In genomic region chr5:138029944-138030343, GRCh38 we compare ENCODE assay signal across 15 cellular contexts. TPM values are rescaled to one million over a fixed set of nuclear protein-coding genes. Genes with fewer than 3 reads are reported as not detected.
DNase-seq lines count a peak whose midpoint lies in the region; ATAC-seq and TF ChIP-seq lines count a peak whose summit lies in the region.
"Had no signal": no experiment of that assay in that cellular context is flagged by ENCODE, and none has a peak within 500 bp of the region (broad histone marks: within the 10 kb centered on the region; RNA-seq: fewer than 3 reads in every experiment).

No MANE protein-coding gene starts in this region.

- no peaks in the 10 kb centered on the region for H3K9me2 ChIP-seq in SK-N-SH
- no peaks in the 10 kb centered on the region for H3K9me2 ChIP-seq in Karpas-422 (replicated peaks; ENCODE audit: insufficient read depth, low read length)

- POLR2A ChIA-PET in SK-N-SH (lab: Yijun Ruan, JAX) = no interaction called here

- ATAC-seq in SK-N-SH treated with all-trans-retinoic acid at 6 μM for 48 hours = no peak
- no peak for ATAC-seq in activated T-helper 17 cell treated with anti-CD3 and anti-CD28 coated beads, Interleukin-2, amount 50 U/mL, for 72 hours (replicated peaks)

- H3K79me2 ChIP-seq in SK-N-SH (ENCODE audit: insufficient read depth) (peaks cover 79% of the 10 kb centered on the region), Karpas-422 (ENCODE audit: low read length) (peaks cover 76% of the 10 kb centered on the region)

- peaks cover 23% of the 10 kb centered on the region for H3F3A ChIP-seq in SK-N-SH (replicated peaks; ENCODE audit: insufficient read depth)

- H3K27ac ChIP-seq in SK-N-SH (ENCODE audit: low read depth in 2 of 2, low read length in 1 of 2) (no peak overlapping the region), Karpas-422 (ENCODE audit: low read length) (peak overlapping the region; percentile 85)
- H3K27ac ChIP-seq: 22Rv1 had no signal

- H3K36me3 Mint-ChIP-seq in activated T-helper 17 cell treated with anti-CD3 and anti-CD28 coated beads, Interleukin-2, amount 50 U/mL, for 72 hours (ENCODE audit: low read depth) = peaks cover 47% of the 10 kb centered on the region
- H3K36me3 Mint-ChIP-seq in nephron (ENCODE audit: low read depth) = peaks cover 30% of the 10 kb centered on the region

- TF ChIP-seq CTCF in SK-N-SH (IDR thresholded peaks at IDR 0.05) (no peak), nephron (IDR thresholded peaks at IDR 0.05; ENCODE audit: unreplicated experiment in 3 of 3) (no peak)

- H3K4me3 Mint-ChIP-seq in activated T-helper 17 cell treated with anti-CD3 and anti-CD28 coated beads, Interleukin-2, amount 50 U/mL, for 72 hours = peak overlapping the region; percentile 99
- H3K4me3 Mint-ChIP-seq in nephron = peak overlapping the region; percentile 1 to 46 (median 6)

- intact Hi-C loops in head of caudate nucleus (cut with DNase I) = loop anchor here (10.0 kb wide), 1 partner anchor 145 kb away; the partner anchor contains the start of gene PKD2L2

- TF ChIP-seq EP300 in SK-N-SH (IDR thresholded peaks at IDR 0.05; ENCODE audit: borderline replicate concordance in 1 of 2, low read depth in 1 of 2, low read length in 1 of 2) = no peak

- WGBS in SK-N-SH (ENCODE audit: low lambda C conversion rate) = 98% methylated on average over 2 of the region's 2 CpGs

- H3K27me3 ChIP-seq in SK-N-SH (ENCODE audit: insufficient read depth) (no peaks in the 10 kb centered on the region), Karpas-422 (ENCODE audit: low read length) (no peaks in the 10 kb centered on the region)
- H3K27me3 ChIP-seq: sigmoid colon, tibial artery had no signal

- H3K9ac ChIP-seq in SK-N-SH = no peak overlapping the region
- peak overlapping the region; percentile 30; the same call in 1 of the 2 replicates for H3K9ac ChIP-seq in Karpas-422 (ENCODE audit: low read length)

- CTCF ChIA-PET in SK-N-SH (lab: Yijun Ruan, JAX) = interaction anchor here (1.1 to 2.1 kb wide), 2 partner anchors 19 to 251 kb away, joined by 3 to 6 read pairs; no protein-coding TSS in a partner anchor

- no peak for TF ChIP-seq RAD21 in SK-N-SH (IDR thresholded peaks at IDR 0.05; ENCODE audit: low read length)

- H3K36me3 ChIP-seq in SK-N-SH (replicated peaks in 1 of 2; ENCODE audit: control insufficient read depth in 1 of 2, insufficient read depth in 2 of 2, low read length in 1 of 2) (peaks cover 2 to 12% of the 10 kb centered on the region in 2 experiments), Karpas-422 (ENCODE audit: insufficient read depth, low read length) (no peaks in the 10 kb centered on the region)
- H3K36me3 ChIP-seq: sigmoid colon, tibial artery had no signal

- H3K9me3 ChIP-seq in SK-N-SH (no peaks in the 10 kb centered on the region), Karpas-422 (ENCODE audit: low read length) (no peaks in the 10 kb centered on the region)
- H3K9me3 ChIP-seq: sigmoid colon, tibial artery had no signal

- H3K4me1 Mint-ChIP-seq in activated T-helper 17 cell treated with anti-CD3 and anti-CD28 coated beads, Interleukin-2, amount 50 U/mL, for 72 hours = peaks cover 45% of the 10 kb centered on the region
- H3K4me1 Mint-ChIP-seq in nephron = peaks cover 27% of the 10 kb centered on the region

- H3K4me1 ChIP-seq in SK-N-SH (ENCODE audit: control insufficient read depth in 1 of 2, insufficient read depth in 2 of 2, low read depth in 1 of 2, low read length in 1 of 2) (peaks cover 9 to 10% of the 10 kb centered on the region in 2 experiments; a peak in 3 of 4 replicates), Karpas-422 (ENCODE audit: low read length) (peaks cover 74% of the 10 kb centered on the region)

- DNase-seq in SK-N-SH (no peak), Karpas-422 (no peak), HT-29 (ENCODE audit: low spot score) (no peak), head of caudate nucleus (no peak), amniotic stem cell (lab: John Stamatoyannopoulos, UW) (no peak)
- DNase-seq: effector CD8-positive, alpha-beta T cell; NCI-H774; sigmoid colon; SW 1271; tibial artery had no signal

- H3K27me3 Mint-ChIP-seq in activated T-helper 17 cell treated with anti-CD3 and anti-CD28 coated beads, Interleukin-2, amount 50 U/mL, for 72 hours = no peaks in the 10 kb centered on the region
- no peaks in the 10 kb centered on the region for H3K27me3 Mint-ChIP-seq in nephron (ENCODE audit: low read depth)

- H4K20me1 ChIP-seq in SK-N-SH (ENCODE audit: insufficient read depth) = peaks cover 71% of the 10 kb centered on the region
- peaks cover 58% of the 10 kb centered on the region for H4K20me1 ChIP-seq in Karpas-422 (ENCODE audit: insufficient read depth, low read depth, low read length)

- peak overlapping the region; percentile 22 for H3K27ac Mint-ChIP-seq in activated T-helper 17 cell treated with anti-CD3 and anti-CD28 coated beads, Interleukin-2, amount 50 U/mL, for 72 hours
- no peak overlapping the region for H3K27ac Mint-ChIP-seq in nephron

- H3K4me3 ChIP-seq in SK-N-SH (ENCODE audit: low read depth in 2 of 2, low read length in 1 of 2) (no peak overlapping the region), Karpas-422 (ENCODE audit: low read length) (peak overlapping the region; percentile 90)
- H3K4me3 ChIP-seq: sigmoid colon, tibial artery had no signal

- no peaks in the 10 kb centered on the region for H3K9me3 Mint-ChIP-seq in activated T-helper 17 cell treated with anti-CD3 and anti-CD28 coated beads, Interleukin-2, amount 50 U/mL, for 72 hours
- no peaks in the 10 kb centered on the region for H3K9me3 Mint-ChIP-seq in nephron

- H3K4me2 ChIP-seq in SK-N-SH (peak overlapping the region; percentile 95; the same call in 1 of the 2 replicates), Karpas-422 (ENCODE audit: low read depth, low read length, poor library complexity, severe bottlenecking) (peak overlapping the region; percentile 80)

- H2AFZ ChIP-seq in SK-N-SH (ENCODE audit: low read depth) (no peak overlapping the region), Karpas-422 (ENCODE audit: low read length) (no peak overlapping the region)

TF ChIP-seq in SK-N-SH, 30 proteins besides CTCF, POLR2A, EP300 and RAD21 (continues in another document):
- TF ChIP-seq EZH2phosphoT487 (IDR thresholded peaks at IDR 0.05; ENCODE audit: borderline replicate concordance, low read depth) (no peak), TEAD4 (IDR thresholded peaks at IDR 0.05; ENCODE audit: borderline replicate concordance, insufficient read depth) (no peak), PBX3 (IDR thresholded peaks at IDR 0.05) (no peak), SMC3 (IDR thresholded peaks at IDR 0.05; ENCODE audit: low read depth, low read length) (no peak), CHD2 (IDR thresholded peaks at IDR 0.05; ENCODE audit: low read length, partially characterized antibody) (no peak)

TF ChIP-seq in SK-N-SH treated with all-trans-retinoic acid at 6 μM for 48 hours, 23 proteins besides CTCF, POLR2A, EP300 and RAD21 (continues in another document):
- TF ChIP-seq CSDC2 (CRISPR knock-in tag; IDR thresholded peaks at IDR 0.05) = no peak
- TF ChIP-seq PPARA (CRISPR knock-in tag; IDR thresholded peaks at IDR 0.05; ENCODE audit: borderline replicate concordance) = no peak
- TF ChIP-seq ZC3H10 (CRISPR knock-in tag; IDR thresholded peaks at IDR 0.05) = no peak
- TF ChIP-seq RARB (CRISPR knock-in tag; IDR thresholded peaks at IDR 0.05) = no peak
- TF ChIP-seq GLIS3 (CRISPR knock-in tag; IDR thresholded peaks at IDR 0.05) = no peak
- no peak for TF ChIP-seq PATZ1 (CRISPR knock-in tag; IDR thresholded peaks at IDR 0.05; ENCODE audit: borderline replicate concordance)
- no peak for TF ChIP-seq CREB5 (CRISPR knock-in tag; IDR thresholded peaks at IDR 0.05; ENCODE audit: low read depth)
- TF ChIP-seq ZNF565 (CRISPR knock-in tag; conservative IDR thresholded peaks at IDR 0.05; ENCODE audit: low read depth) = no peak

RNA-seq across cellular contexts. Expression of gene FAM13B, which starts 2.9 kb away (rescaled TPM):
- 13.0 and 18.2 TPM in 2 replicates for polyA plus RNA-seq in SK-N-SH (2012; rRNA removed)
- 18.1 and 22.2 TPM in 2 replicates for polyA plus RNA-seq in SK-N-SH (2012; cell fraction: cytosol; rRNA removed)
- polyA plus RNA-seq in SK-N-SH (2012; cell fraction: nucleus; rRNA removed) = 19.0 and 30.7 TPM in 2 replicates
- 16.9 and 23.2 TPM in 2 replicates for total RNA-seq in Karpas-422 (2014; rRNA removed; shearing (Covaris generic); ENCODE audit: low replicate concordance)
- 10 to 100 TPM; 24.4 to 30.1 TPM for total RNA-seq in activated T-helper 17 cell treated with anti-CD3 and anti-CD28 coated beads, Interleukin-2, amount 50 U/mL, for 72 hours
- 6.6 and 15.2 TPM in 2 replicates for total RNA-seq in HT-29 (2014; rRNA removed; shearing (Covaris generic))

RNA-seq across cellular contexts. Expression of gene WNT8A, which starts 53.9 kb away (rescaled TPM):
- not detected in 2 replicates for polyA plus RNA-seq in SK-N-SH (2012; rRNA removed)
- not detected in 2 replicates for polyA plus RNA-seq in SK-N-SH (2012; cell fraction: cytosol; rRNA removed)
- polyA plus RNA-seq in SK-N-SH (2012; cell fraction: nucleus; rRNA removed) = not detected in 2 replicates
- total RNA-seq in Karpas-422 (2014; rRNA removed; shearing (Covaris generic); ENCODE audit: low replicate concordance) = not detected in 2 replicates
- not detected for total RNA-seq in activated T-helper 17 cell treated with anti-CD3 and anti-CD28 coated beads, Interleukin-2, amount 50 U/mL, for 72 hours
- total RNA-seq in HT-29 (2014; rRNA removed; shearing (Covaris generic)) = not detected in 2 replicates
- total RNA-seq: kidney epithelial cell, sigmoid colon had no signal
- polyA plus RNA-seq: sigmoid colon had no signal
